In genomic region chr12:69008510-69008909, GRCh38 we compare ENCODE assay signal across 12 cellular contexts.
DNase-seq lines count a peak whose midpoint lies in the region; ATAC-seq and TF ChIP-seq lines count a peak whose summit lies in the region.
"Had no signal": no experiment of that assay in that cellular context is flagged by ENCODE, and none has a peak within 500 bp of the region (broad histone marks: within the 10 kb centered on the region; RNA-seq: fewer than 3 reads in every experiment).

No MANE protein-coding gene starts in this region.

- TF ChIP-seq POLR2A in esophagus squamous epithelium (IDR thresholded peaks at IDR 0.05) (no peak), upper lobe of left lung (IDR thresholded peaks at IDR 0.05) (no peak), GM18505 (IDR thresholded peaks at IDR 0.05; ENCODE audit: borderline replicate concordance, extremely low read depth, insufficient read depth, insufficient read length) (no peak)

- TF ChIP-seq EP300 in upper lobe of left lung (IDR thresholded peaks at IDR 0.05) = peak in 1 of 4 donors; percentile 63

- no peak overlapping the region for H3K4me3 Mint-ChIP-seq in activated CD8-positive, alpha-beta memory T cell treated with anti-CD3 and anti-CD28 coated beads, Interleukin-2, amount 10 ng/mL, durations not matched to agents 7 days and 5 days

- H3K27me3 ChIP-seq in esophagus squamous epithelium (no peaks in the 10 kb centered on the region), upper lobe of left lung (no peaks in the 10 kb centered on the region)

- H3K36me3 ChIP-seq in esophagus squamous epithelium = no peaks in the 10 kb centered on the region
- H3K36me3 ChIP-seq in upper lobe of left lung = no peaks in the 10 kb centered on the region

- peaks cover 33% of the 10 kb centered on the region for H3K27me3 Mint-ChIP-seq in activated CD8-positive, alpha-beta memory T cell treated with anti-CD3 and anti-CD28 coated beads, Interleukin-2, amount 10 ng/mL, durations not matched to agents 7 days and 5 days

- H3K4me3 ChIP-seq in esophagus squamous epithelium (no peak overlapping the region), upper lobe of left lung (no peak overlapping the region)

- no peak overlapping the region for H3K27ac Mint-ChIP-seq in activated CD8-positive, alpha-beta memory T cell treated with anti-CD3 and anti-CD28 coated beads, Interleukin-2, amount 10 ng/mL, durations not matched to agents 7 days and 5 days

- peaks cover 0 to 29% (median 20%) of the 10 kb centered on the region in 3 donors for H3K4me1 ChIP-seq in esophagus squamous epithelium
- peaks cover 5 to 26% (median 14%) of the 10 kb centered on the region in 4 donors for H3K4me1 ChIP-seq in upper lobe of left lung

- H3K9me3 ChIP-seq in esophagus squamous epithelium = no peaks in the 10 kb centered on the region
- no peaks in the 10 kb centered on the region for H3K9me3 ChIP-seq in upper lobe of left lung

- H3K4me1 Mint-ChIP-seq in activated CD8-positive, alpha-beta memory T cell treated with anti-CD3 and anti-CD28 coated beads, Interleukin-2, amount 10 ng/mL, durations not matched to agents 7 days and 5 days = no peaks in the 10 kb centered on the region

- intact Hi-C loops in esophagus squamous epithelium (cut with DNase I) = no loop called here

- H3K27ac ChIP-seq in esophagus squamous epithelium (peak overlapping the region; percentile 34 to 79 (median 70)), upper lobe of left lung (peak overlapping the region in 1 of 4 donors; percentile 76)

- H3K9me3 Mint-ChIP-seq in activated CD8-positive, alpha-beta memory T cell treated with anti-CD3 and anti-CD28 coated beads, Interleukin-2, amount 10 ng/mL, durations not matched to agents 7 days and 5 days (ENCODE audit: low read depth) = no peaks in the 10 kb centered on the region

- TF ChIP-seq CTCF in esophagus squamous epithelium (IDR thresholded peaks at IDR 0.05) (no peak), upper lobe of left lung (IDR thresholded peaks at IDR 0.05) (no peak)

- DNase-seq in SIG-M5 treated with dmso at 0.1 percent for 504 hours (lab: John Stamatoyannopoulos, UW; ENCODE audit: unreplicated experiment) (peak; percentile 72), SIG-M5 (lab: John Stamatoyannopoulos, UW) (no peak), NCI-H748 (lab: John Stamatoyannopoulos, UW; ENCODE audit: unreplicated experiment) (peak; percentile 64), esophagus squamous epithelium (lab: John Stamatoyannopoulos, UW) (no peak), upper lobe of left lung (peak in 1 of 2 donors; percentile 40)
- no peak for DNase-seq in activated CD8-positive, alpha-beta memory T cell treated with anti-CD3 and anti-CD28 coated beads, Interleukin-2, amount 10 ng/mL, durations not matched to agents 7 days and 5 days
- DNase-seq: glutamatergic neuron, mesenchymal stem cell, posterior cingulate gyrus had no signal

- H3K36me3 Mint-ChIP-seq in activated CD8-positive, alpha-beta memory T cell treated with anti-CD3 and anti-CD28 coated beads, Interleukin-2, amount 10 ng/mL, durations not matched to agents 7 days and 5 days = no peaks in the 10 kb centered on the region

- 40 to 43% methylated on average over 4 of the region's 4 CpGs for WGBS in esophagus squamous epithelium, 2 donors
- WGBS in upper lobe of left lung, 2 donors = 43 to 59% methylated on average over 4 of the region's 4 CpGs

- ATAC-seq in upper lobe of left lung (ENCODE audit: low FRiP score in 2 of 2) (peak; percentile 16 to 47), HG03432 (IDR thresholded peaks at IDR 0.05; ENCODE audit: unreplicated experiment) (no peak), GM18505 (IDR thresholded peaks at IDR 0.05; ENCODE audit: unreplicated experiment) (no peak)
- ATAC-seq in activated CD8-positive, alpha-beta memory T cell treated with anti-CD3 and anti-CD28 coated beads, Interleukin-2, amount 10 ng/mL, durations not matched to agents 7 days and 5 days = no peak
- ATAC-seq: activated CD4-positive, CD25-positive, alpha-beta regulatory T cell treated with anti-CD3 and anti-CD28 coated beads, Interleukin-2, amount 50 U/mL, for 24 hours had no signal

- CTCF ChIA-PET in activated CD8-positive, alpha-beta memory T cell treated with anti-CD3 and anti-CD28 coated beads, Interleukin-2, amount 10 ng/mL, durations not matched to agents 7 days and 5 days (lab: Charles Lee) = no interaction called here

Comparison
In these comparisons a context has a peak if more than half of its experiments do, and no peak if none do; other contexts are left out.
1. DNase-seq: peak in SIG-M5 treated with dmso at 0.1 percent for 504 hours (single experiment) and NCI-H748 (single experiment); none in SIG-M5 (single experiment), esophagus squamous epithelium (single experiment) and activated CD8-positive, alpha-beta memory T cell treated with anti-CD3 and anti-CD28 coated beads, Interleukin-2, amount 10 ng/mL, durations not matched to agents 7 days and 5 days (single experiment).
2. ATAC-seq: peak in upper lobe of left lung (2 of 2); none in activated CD8-positive, alpha-beta memory T cell treated with anti-CD3 and anti-CD28 coated beads, Interleukin-2, amount 10 ng/mL, durations not matched to agents 7 days and 5 days (single experiment), HG03432 (single experiment) and GM18505 (single experiment).